8 cellular contexts compared by ENCODE assay signal in genomic region chr19:5985837-5986236, GRCh38. TPM values are rescaled to one million over a fixed set of nuclear protein-coding genes. Genes with fewer than 3 reads are reported as not detected.
A peak's percentile ranks its signal among the peaks of the same experiment; 100 is the strongest.
DNase-seq lines count a peak whose midpoint lies in the region; FAIRE-seq and TF ChIP-seq lines count a peak whose summit lies in the region.
"Not testable (repeated sequence)": the region's sequence is repeated elsewhere in the genome, so short reads cannot be mapped to it uniquely, and the experiment has no call there.

No MANE protein-coding gene starts in this region.

- H3K9ac ChIP-seq in H9 (ENCODE audit: extremely low read depth, insufficient read length, low read length); keratinocyte (ENCODE audit: control insufficient read depth, extremely low read depth, insufficient read depth, low read length): not testable (repeated sequence)
- H3K9ac ChIP-seq in mucosa of stomach (ENCODE audit: low read length) = peak overlapping the region; percentile 5

- not testable (repeated sequence) for H3K9me1 ChIP-seq in keratinocyte (ENCODE audit: control insufficient read depth, extremely low read depth, insufficient read depth, low read length)

- not testable (repeated sequence) for H3K79me1 ChIP-seq in H9 (ENCODE audit: insufficient read depth, low read depth, low read length, poor library complexity, severe bottlenecking)

- H3K23me2 ChIP-seq in H9 (ENCODE audit: insufficient read length, low read depth, low read length, poor library complexity, severe bottlenecking) = not testable (repeated sequence)

- not testable (repeated sequence) for H4K91ac ChIP-seq in H9 (ENCODE audit: insufficient read length, low read depth, low read length)

- dilution Hi-C loops in keratinocyte (cut with MboI; ENCODE audit: extremely low pct_ligation_motif_present, low sequenced_read_pairs) = not testable (repeated sequence)

- no CpG with 5 or more reads among the region's 5 CpGs for WGBS in H9 (ENCODE audit: extremely low coverage, insufficient read length, low lambda C conversion rate)
- WGBS in adrenal gland, 4 donors = 66 to 79% (median 76%) methylated on average over 5 of the region's 5 CpGs
- 78 to 90% (median 84%) methylated on average over 5 of the region's 5 CpGs for WGBS in stomach, 5 donors

- H3K9me3 Mint-ChIP-seq in H9; chondrocyte (ENCODE audit: low read depth): not testable (repeated sequence)

- not testable (repeated sequence) for H3K4ac ChIP-seq in H9 (ENCODE audit: low read depth, low read length)

- not testable (repeated sequence) for H4K20me1 ChIP-seq in H9 (ENCODE audit: control insufficient read depth, insufficient read depth, insufficient read length); keratinocyte (ENCODE audit: control insufficient read depth, extremely low read depth, insufficient read depth, low read length)

- not testable (repeated sequence) for H2BK120ac ChIP-seq in H9 (ENCODE audit: low read depth, low read length, poor library complexity, severe bottlenecking)

- not testable (repeated sequence) for H3K4me1 ChIP-seq in H9 (ENCODE audit: insufficient read depth, low read length); adrenal gland (replicated peaks in 1 of 2)
- H3K4me1 ChIP-seq in keratinocyte (ENCODE audit: control insufficient read depth, extremely low read depth, insufficient read depth, low read length) (peaks cover 17% of the 10 kb centered on the region), mucosa of stomach (ENCODE audit: control insufficient read depth, insufficient read depth, low read length) (peaks cover 30% of the 10 kb centered on the region), stomach (peaks cover 7 to 59% (median 38%) of the 10 kb centered on the region in 4 donors), tibial artery (peaks cover 0 to 28% (median 10%) of the 10 kb centered on the region in 4 donors)

- peaks cover 18% of the 10 kb centered on the region for H3K27me3 Mint-ChIP-seq in H9 (ENCODE audit: low read depth)
- not testable (repeated sequence) for H3K27me3 Mint-ChIP-seq in chondrocyte (ENCODE audit: low read depth)

- not testable (repeated sequence) for H3K4me3 ChIP-seq in adrenal gland; keratinocyte (ENCODE audit: control insufficient read depth in 2 of 3, extremely low read depth in 1 of 3, insufficient read depth in 2 of 3, low read depth in 1 of 3, low read length in 3 of 3); mucosa of stomach (ENCODE audit: low read length); stomach; tibial artery

- not testable (repeated sequence) for H3K4me3 Mint-ChIP-seq in H9; chondrocyte (ENCODE audit: unreplicated experiment)

- not testable (repeated sequence) for H2AFZ ChIP-seq in H9 (ENCODE audit: low read length); keratinocyte (ENCODE audit: control insufficient read depth, low read length)

- not testable (repeated sequence) for TF ChIP-seq POLR2A in adrenal gland (IDR thresholded peaks at IDR 0.05); stomach (IDR thresholded peaks at IDR 0.05)

- not testable (repeated sequence) for H3K36me3 Mint-ChIP-seq in H9 (ENCODE audit: insufficient read depth in 1 of 3, low read depth in 3 of 3); chondrocyte (ENCODE audit: low read depth)

- not testable (repeated sequence) for H3K79me2 ChIP-seq in H9 (ENCODE audit: insufficient read depth, low read length); keratinocyte (ENCODE audit: control insufficient read depth, insufficient read depth, low read length)

- H2BK15ac ChIP-seq in H9 (ENCODE audit: low read depth, low read length) = not testable (repeated sequence)

- H3K56ac ChIP-seq in H9 (ENCODE audit: insufficient read length, low read depth, low read length) = not testable (repeated sequence)

- intact Hi-C loops in adrenal gland (cut with DNase I) (loop anchor here (2.0 to 5.0 kb wide), 2 partner anchors 36 to 37 kb away; no protein-coding TSS in a partner anchor), stomach (cut with DNase I; ENCODE audit: low total_unique reads) (loop anchor here (5.0 kb wide), 1 partner anchor 36 kb away; no protein-coding TSS in a partner anchor), tibial artery (cut with DNase I; ENCODE audit: low total_unique reads) (loop anchor here (10.0 kb wide), 1 partner anchor 129 kb away; the partner anchor contains the start of gene RFX2)

- not testable (repeated sequence) for FAIRE-seq in keratinocyte (lab: Jason Lieb, UNC)

- not testable (repeated sequence) for H2BK5ac ChIP-seq in H9 (ENCODE audit: insufficient read length, low read length)

- H3K27me3 ChIP-seq in H9 (ENCODE audit: insufficient read depth, low read length); adrenal gland; keratinocyte (ENCODE audit: control insufficient read depth, extremely low read depth, insufficient read depth, low read length); mucosa of stomach (ENCODE audit: control insufficient read depth, insufficient read depth, low read length); stomach; tibial artery: not testable (repeated sequence)

- not testable (repeated sequence) for H4K8ac ChIP-seq in H9 (replicated peaks; ENCODE audit: insufficient read length, low read depth, low read length)

- not testable (repeated sequence) for H3K9me3 ChIP-seq in H9 (ENCODE audit: control insufficient read depth, low read depth, low read length); adrenal gland (replicated peaks in 1 of 3); keratinocyte (ENCODE audit: control insufficient read depth, low read depth, low read length); mucosa of stomach (ENCODE audit: control insufficient read depth, low read length); stomach; tibial artery

- H3K23ac ChIP-seq in H9 (ENCODE audit: insufficient read length, low read depth, low read length) = not testable (repeated sequence)

- TF ChIP-seq EP300 in stomach (IDR thresholded peaks at IDR 0.05) = not testable (repeated sequence)

- H3K36me3 ChIP-seq in adrenal gland (replicated peaks in 1 of 2); keratinocyte (ENCODE audit: control insufficient read depth in 2 of 2, extremely low read depth in 1 of 2, insufficient read depth in 2 of 2, low read length in 2 of 2); mucosa of stomach (ENCODE audit: control insufficient read depth, insufficient read depth, low read length); stomach; tibial artery: not testable (repeated sequence)

- not testable (repeated sequence) for H3K27ac ChIP-seq in H9 (ENCODE audit: insufficient read length, low read depth, low read length); keratinocyte (ENCODE audit: control insufficient read depth, insufficient read depth, low read length)
- H3K27ac ChIP-seq in adrenal gland = peak overlapping the region in 3 of 5 donors; percentile 16 to 82 (median 78)
- H3K27ac ChIP-seq in stomach = peak overlapping the region in 4 of 5 donors; percentile 51 to 70 (median 60)
- H3K27ac ChIP-seq in tibial artery = peak overlapping the region; percentile 64 to 66

- H3K4me2 ChIP-seq in H9 (ENCODE audit: insufficient read depth, insufficient read length, low read length) = not testable (repeated sequence)
- peak overlapping the region; percentile 31 for H3K4me2 ChIP-seq in keratinocyte (ENCODE audit: control insufficient read depth, extremely low read depth, insufficient read depth, low read depth, low read length)

- not testable (repeated sequence) for DNase-seq in H9; adrenal gland; chondrocyte (ENCODE audit: low spot score); keratinocyte (ENCODE audit: low read depth, low spot score); stomach; tibial artery
- peak; percentile 28 for DNase-seq in M059J (ENCODE audit: low read depth)

- H3K27ac Mint-ChIP-seq in H9 = not testable (repeated sequence)
- H3K27ac Mint-ChIP-seq in chondrocyte (ENCODE audit: unreplicated experiment) = peak overlapping the region; percentile 90

- H3K18ac ChIP-seq in H9 (ENCODE audit: insufficient read length, low read depth, low read length) = peak overlapping the region; percentile 18

- not testable (repeated sequence) for H2AK5ac ChIP-seq in H9 (ENCODE audit: insufficient read length, low read length)

- not testable (repeated sequence) for H3K14ac ChIP-seq in H9 (ENCODE audit: insufficient read depth, low read length)

- H3K4me1 Mint-ChIP-seq in H9 (peaks cover 21 to 25% of the 10 kb centered on the region in 2 experiments), chondrocyte (ENCODE audit: low read depth) (peaks cover 26% of the 10 kb centered on the region)

- H2BK20ac ChIP-seq in H9 (ENCODE audit: low read depth, low read length, poor library complexity, severe bottlenecking) = not testable (repeated sequence)

- not testable (repeated sequence) for TF ChIP-seq CTCF in H9 (conservative IDR thresholded peaks at IDR 0.05); adrenal gland (IDR thresholded peaks at IDR 0.05); chondrocyte (IDR thresholded peaks at IDR 0.05); keratinocyte (optimal IDR thresholded peaks at IDR 0.05 in 1 of 3, IDR thresholded peaks at IDR 0.05 in 1 of 3, conservative IDR thresholded peaks at IDR 0.05 in 1 of 3; ENCODE audit: extremely low read depth in 1 of 3, insufficient read depth in 2 of 3, low read length in 3 of 3); stomach (IDR thresholded peaks at IDR 0.05); tibial artery (IDR thresholded peaks at IDR 0.05)

- H4K5ac ChIP-seq in H9 (ENCODE audit: insufficient read length, low read depth, low read length) = not testable (repeated sequence)

- peak overlapping the region; percentile 25 for H2BK12ac ChIP-seq in H9 (ENCODE audit: insufficient read length, low read depth, low read length)

- not testable (repeated sequence) for H3T11ph ChIP-seq in H9 (ENCODE audit: low read length)

RNA-seq across cellular contexts. Expression of gene RANBP3, which starts 7.9 kb away (rescaled TPM):
- total RNA-seq in H9 (2021) (86.5 and 89.9 TPM in 2 replicates), adrenal gland (100 to 1,000 TPM in 2 of 8 donors, 10 to 100 TPM in 6; 70.0 to 179 (median 90.0) TPM), chondrocyte (53.5 to 65.5 TPM (median 57.7 TPM) in 3 replicates), stomach (100 to 1,000 TPM in 2 of 5 donors, 10 to 100 TPM in 3; 28.6 to 235 (median 85.9) TPM)
- 115 and 130 TPM in 2 replicates for total RNA-seq in M059J (2014; rRNA removed; shearing (Covaris generic))
- polyA plus RNA-seq in adrenal gland (100 to 1,000 TPM in 1 of 3 donors, 10 to 100 TPM in 2; 60.9 to 118 (median 62.3) TPM), keratinocyte (36.4 to 61.4 TPM (median 44.6 TPM) in 3 replicates), stomach (10 to 100 TPM; 27.7 to 34.4 (median 31.2) TPM)
- 14.4 TPM for polyA plus RNA-seq in keratinocyte (2011; ENCODE audit: low read depth)
- 28.9 and 55.0 TPM in 2 replicates for polyA plus RNA-seq in keratinocyte (2011; cell fraction: cytosol; rRNA removed)
- 41.3 and 61.5 TPM in 2 replicates for polyA plus RNA-seq in keratinocyte (2011; cell fraction: nucleus; rRNA removed)
- 28.9 and 55.7 TPM in 2 replicates for polyA plus RNA-seq in keratinocyte (2012; ENCODE audit: low replicate concordance)
- 37.0 to 68.2 TPM (median 38.0 TPM) in 3 replicates for polyA minus RNA-seq in keratinocyte
- 38.9 TPM for polyA minus RNA-seq in keratinocyte (2011; cell fraction: cytosol; rRNA and poly(A)+ RNA removed)
- 20.0 and 33.6 TPM in 2 replicates for polyA minus RNA-seq in keratinocyte (2011; cell fraction: nucleus; rRNA and poly(A)+ RNA removed)
